8 cellular contexts compared by ENCODE assay signal in genomic region chr5:133460172-133460758, GRCh38.
A peak's percentile ranks its signal among the peaks of the same experiment; 100 is the strongest.
DNase-seq lines count a peak whose midpoint lies in the region; FAIRE-seq and TF ChIP-seq lines count a peak whose summit lies in the region.

No MANE protein-coding gene starts in this region.

- TF ChIP-seq CTCF in left ventricle myocardium inferior (IDR thresholded peaks at IDR 0.05; ENCODE audit: borderline replicate concordance): peak; percentile 54
- peak in 1 of 2 donors; percentile 61 for TF ChIP-seq CTCF in right atrium auricular region (IDR thresholded peaks at IDR 0.05)
- peak; percentile 86 for TF ChIP-seq CTCF in RWPE1 (conservative IDR thresholded peaks at IDR 0.05; ENCODE audit: low read depth)
- TF ChIP-seq CTCF in H1 (IDR thresholded peaks at IDR 0.05; ENCODE audit: control extremely low read depth in 1 of 3, insufficient read depth in 1 of 3, low read depth in 1 of 3, low read length in 3 of 3): peak; percentile 94 to 97 (median 96)
- peak; percentile 66 for TF ChIP-seq CTCF in smooth muscle cell (IDR thresholded peaks at IDR 0.05; ENCODE audit: borderline replicate concordance, insufficient read depth, poor library complexity, severe bottlenecking)

- H4K20me1 ChIP-seq in H1 (replicated peaks in 1 of 2; ENCODE audit: control insufficient read depth in 1 of 2, insufficient read depth in 2 of 2, low read length in 2 of 2) (no peaks in the 10 kb centered on the region), smooth muscle cell (ENCODE audit: low read depth) (no peaks in the 10 kb centered on the region)

- no peak overlapping the region for H4K91ac ChIP-seq in H1 (replicated peaks; ENCODE audit: insufficient read length, low read length)

- H2BK120ac ChIP-seq in H1 (replicated peaks; ENCODE audit: low read depth, low read length): no peak overlapping the region

- no peak overlapping the region for H3K18ac ChIP-seq in H1 (ENCODE audit: extremely low read depth, low read length)

- H2BK20ac ChIP-seq in H1 (ENCODE audit: low read length): no peak overlapping the region

- TF ChIP-seq EP300 in H1 (IDR thresholded peaks at IDR 0.05; ENCODE audit: borderline replicate concordance in 1 of 2, low read depth in 2 of 2, low read length in 2 of 2): no peak

- H3K4me2 ChIP-seq in H1 (ENCODE audit: insufficient read depth in 1 of 2, low read depth in 2 of 2, low read length in 2 of 2): no peak overlapping the region
- H3K4me2 ChIP-seq in smooth muscle cell: peak overlapping the region; percentile 14

- 50% methylated on average over 12 of the region's 12 CpGs; no CpG with 5 or more reads in 1 of the 2 experiments for WGBS in H1 (ENCODE audit: extremely low coverage in 1 of 2, insufficient coverage in 1 of 2, insufficient read length in 1 of 2, insufficient replicate concordance in 2 of 2, low coverage in 1 of 2, low lambda C conversion rate in 2 of 2, missing lambda C conversion rate in 1 of 2), 2 experiments
- 55% methylated on average over 12 of the region's 12 CpGs for WGBS in smooth muscle cell (ENCODE audit: low lambda C conversion rate)

- H3K9me3 ChIP-seq in left ventricle myocardium inferior (replicated peaks): no peaks in the 10 kb centered on the region
- no peaks in the 10 kb centered on the region for H3K9me3 ChIP-seq in right atrium auricular region
- no peaks in the 10 kb centered on the region for H3K9me3 ChIP-seq in H1 (ENCODE audit: insufficient read depth in 2 of 2, low read depth in 1 of 2, low read length in 1 of 2)
- H3K9me3 ChIP-seq in smooth muscle cell (replicated peaks; ENCODE audit: low read depth): no peaks in the 10 kb centered on the region

- H4K8ac ChIP-seq in H1 (ENCODE audit: extremely low read depth, insufficient read depth, low read length): no peak overlapping the region

- no peaks in the 10 kb centered on the region for H3K79me2 ChIP-seq in H1 (ENCODE audit: control insufficient read depth in 1 of 2, insufficient read depth in 2 of 2, low read length in 2 of 2)
- H3K79me2 ChIP-seq in smooth muscle cell (ENCODE audit: low read depth): no peaks in the 10 kb centered on the region

- H3K23ac ChIP-seq in H1 (ENCODE audit: insufficient read length): no peak overlapping the region

- H2AFZ ChIP-seq in H1 (ENCODE audit: low read length) (no peak overlapping the region; the same call in 1 of the 2 replicates), smooth muscle cell (ENCODE audit: low read depth) (no peak overlapping the region)

- no peaks in the 10 kb centered on the region for H3K79me1 ChIP-seq in H1 (ENCODE audit: low read depth, low read length)

- no peak overlapping the region for H3K4ac ChIP-seq in H1 (replicated peaks; ENCODE audit: insufficient read length, low read depth, low read length)

- no peak overlapping the region for H3K14ac ChIP-seq in H1 (ENCODE audit: insufficient read length)

- H3K36me3 ChIP-seq in left ventricle myocardium inferior (no peaks in the 10 kb centered on the region), right atrium auricular region (no peaks in the 10 kb centered on the region), H1 (ENCODE audit: control insufficient read depth in 2 of 4, insufficient read depth in 4 of 4, low read length in 3 of 4) (no peaks in the 10 kb centered on the region), smooth muscle cell (ENCODE audit: low read depth) (no peaks in the 10 kb centered on the region)

- H3K4me3 ChIP-seq in left ventricle myocardium inferior (no peak overlapping the region), right atrium auricular region (no peak overlapping the region), H1 (ENCODE audit: extremely low read depth in 1 of 4, insufficient read depth in 2 of 4, low read depth in 3 of 4, low read length in 4 of 4) (no peak overlapping the region), smooth muscle cell (no peak overlapping the region)

- H3K9ac ChIP-seq in H1 (replicated peaks in 1 of 4; ENCODE audit: extremely low read depth in 1 of 4, low read depth in 3 of 4, low read length in 3 of 4): peak overlapping the region in 1 of 4 experiments; percentile 10; a peak in 2 of 7 replicates
- no peak overlapping the region for H3K9ac ChIP-seq in smooth muscle cell (ENCODE audit: low read depth)

- H2BK12ac ChIP-seq in H1 (ENCODE audit: low read depth, low read length): no peak overlapping the region

- no peaks in the 10 kb centered on the region for H3K4me1 ChIP-seq in left ventricle myocardium inferior
- no peaks in the 10 kb centered on the region for H3K4me1 ChIP-seq in right atrium auricular region
- peaks cover 0 to 5% (median 2%) of the 10 kb centered on the region in 4 experiments; a peak in 2 of 7 replicates for H3K4me1 ChIP-seq in H1 (replicated peaks in 1 of 4; ENCODE audit: control insufficient read depth in 3 of 4, insufficient read depth in 4 of 4, low read length in 3 of 4)
- H3K4me1 ChIP-seq in smooth muscle cell (ENCODE audit: low read depth): peaks cover 12% of the 10 kb centered on the region

- H3F3A ChIP-seq in smooth muscle cell (ENCODE audit: low read depth): no peaks in the 10 kb centered on the region

- peaks cover 9% of the 10 kb centered on the region for H3K27me3 ChIP-seq in left ventricle myocardium inferior (ENCODE audit: low read depth)
- H3K27me3 ChIP-seq in right atrium auricular region: no peaks in the 10 kb centered on the region
- H3K27me3 ChIP-seq in H1 (replicated peaks in 1 of 4; ENCODE audit: control insufficient read depth in 3 of 4, extremely low read depth in 1 of 4, insufficient read depth in 3 of 4, low read length in 3 of 4): no peaks in the 10 kb centered on the region
- no peaks in the 10 kb centered on the region for H3K27me3 ChIP-seq in smooth muscle cell (ENCODE audit: low read depth)

- no peak for TF ChIP-seq POLR2A in H1 (IDR thresholded peaks at IDR 0.05; ENCODE audit: control extremely low read depth in 1 of 2, low read depth in 2 of 2, low read length in 2 of 2)

- no peak overlapping the region for H3K56ac ChIP-seq in H1 (replicated peaks; ENCODE audit: insufficient read length, low read depth, low read length)

- no peak overlapping the region for H2AK5ac ChIP-seq in H1 (ENCODE audit: low read depth, low read length)

- DNase-seq in left ventricle myocardium inferior (no peak), right atrium auricular region (ENCODE audit: low spot score) (no peak), RWPE1 (ENCODE audit: low spot score) (peak; percentile 87), H1 (ENCODE audit: low read depth in 1 of 2, low spot score in 2 of 2) (peak; percentile 31 to 90), smooth muscle cell (lab: John Stamatoyannopoulos, UW; ENCODE audit: unreplicated experiment) (no peak), activated gamma-delta T cell (lab: John Stamatoyannopoulos, UW) (no peak), NCI-H1092 treated with DMSO at 0.1 percent for 48 hours (lab: John Stamatoyannopoulos, UW) (no peak), medulla oblongata (ENCODE audit: extremely low spot score) (no peak)

- no peak overlapping the region for H4K5ac ChIP-seq in H1 (ENCODE audit: insufficient read length, low read depth, low read length)

- no peak overlapping the region for H2BK15ac ChIP-seq in H1 (ENCODE audit: low read length)

- no peak overlapping the region for H3K27ac ChIP-seq in left ventricle myocardium inferior (replicated peaks)
- no peak overlapping the region for H3K27ac ChIP-seq in right atrium auricular region
- H3K27ac ChIP-seq in RWPE1: no peak overlapping the region
- H3K27ac ChIP-seq in H1 (ENCODE audit: low read depth, low read length): no peak overlapping the region
- no peak overlapping the region for H3K27ac ChIP-seq in smooth muscle cell (ENCODE audit: low read depth)

- peak; percentile 89 to 90 for TF ChIP-seq RAD21 in H1 (IDR thresholded peaks at IDR 0.05 in 1 of 2, conservative IDR thresholded peaks at IDR 0.05 in 1 of 2; ENCODE audit: low read depth in 2 of 2, low read length in 2 of 2)

- FAIRE-seq in H1 (lab: Jason Lieb, UNC): peak; percentile 92

- CTCF ChIA-PET in RWPE1 (lab: Yijun Ruan, JAX): interaction anchor here (0.7 to 1.7 kb wide), 13 partner anchors 9 to 353 kb away, joined by 3 to 11 read pairs (median 4); no protein-coding TSS in a partner anchor
- CTCF ChIA-PET in H1 (lab: Charles Lee; ENCODE audit: partially characterized antibody): interaction anchor here (0.5 to 11.3 kb wide), 50 partner anchors 7 to 485 kb away, joined by 3 to 218 read pairs (median 4); no protein-coding TSS in a partner anchor

- POLR2A ChIA-PET in RWPE1 (lab: Yijun Ruan, JAX; ENCODE audit: low non-redundant PET) (no interaction called here), H1 (lab: Charles Lee; ENCODE audit: partially characterized antibody) (interaction anchor here (1.3 kb wide), 1 partner anchor 37 kb away, joined by 3 read pairs; no protein-coding TSS in a partner anchor)

- intact Hi-C loops in left ventricle myocardium inferior (cut with micrococcal nuclease): no loop called here

- no peak overlapping the region for H2BK5ac ChIP-seq in H1 (ENCODE audit: low read depth, low read length)

- H3K23me2 ChIP-seq in H1 (ENCODE audit: low read depth, low read length): no peaks in the 10 kb centered on the region

TF ChIP-seq in H1, 55 proteins besides CTCF, POLR2A, EP300 and RAD21:
- no peak for TF ChIP-seq HDAC2 (IDR thresholded peaks at IDR 0.05; ENCODE audit: borderline replicate concordance in 1 of 2, low read depth in 2 of 2, low read length in 2 of 2)
- TF ChIP-seq KDM1A (IDR thresholded peaks at IDR 0.05; ENCODE audit: borderline replicate concordance, low read length): no peak
- TF ChIP-seq, protein P1, sequence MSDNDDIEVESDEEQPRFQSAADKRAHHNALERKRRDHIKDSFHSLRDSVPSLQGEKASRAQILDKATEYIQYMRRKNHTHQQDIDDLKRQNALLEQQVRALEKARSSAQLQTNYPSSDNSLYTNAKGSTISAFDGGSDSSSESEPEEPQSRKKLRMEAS (IDR thresholded peaks at IDR 0.05): 0 out of 2 replicates have a peak, but pooled peaks have one; percentile 29
- TF ChIP-seq GABPA (IDR thresholded peaks at IDR 0.05; ENCODE audit: borderline replicate concordance, insufficient read depth, low read length): 0 out of 2 replicates have a peak, but pooled peaks have one; percentile 17
- no peak for TF ChIP-seq RFX5 (IDR thresholded peaks at IDR 0.05; ENCODE audit: borderline replicate concordance, low read depth, low read length)
- 0 out of 2 replicates have a peak, but pooled peaks have one; percentile 49 for TF ChIP-seq YY1 (IDR thresholded peaks at IDR 0.05; ENCODE audit: low read depth, low read length)
- no peak for TF ChIP-seq BACH1 (IDR thresholded peaks at IDR 0.05; ENCODE audit: low read length)
- TF ChIP-seq CBX8 (IDR thresholded peaks at IDR 0.05; ENCODE audit: borderline replicate concordance, low read depth, low read length): no peak
- no peak for TF ChIP-seq NRF1 (IDR thresholded peaks at IDR 0.05; ENCODE audit: low read depth, low read length)
- no peak for TF ChIP-seq KDM5A (IDR thresholded peaks at IDR 0.05; ENCODE audit: low read length)
TF ChIP-seq in H1: peak in this region for 3.

Comparison
In these comparisons a context has a peak if more than half of its experiments do, and no peak if none do; other contexts are left out.
1. DNase-seq: peak in RWPE1 (single experiment) and H1 (2 of 2); none in left ventricle myocardium inferior (single experiment), right atrium auricular region (single experiment), smooth muscle cell (single experiment), activated gamma-delta T cell (single experiment), NCI-H1092 treated with DMSO at 0.1 percent for 48 hours (single experiment) and medulla oblongata (single experiment).